ENCODE assay signal across 8 cellular contexts in genomic region chr16:5097470-5098220, GRCh38. TPM values are rescaled to one million over a fixed set of nuclear protein-coding genes. Genes with fewer than 3 reads are reported as not detected.
DNase-seq lines count a peak whose midpoint lies in the region; ATAC-seq and TF ChIP-seq lines count a peak whose summit lies in the region.
"Not testable (repeated sequence)": the region's sequence is repeated elsewhere in the genome, so short reads cannot be mapped to it uniquely, and the experiment has no call there.

Gene EEF2KMT (minus strand): TSS chr16:5097795. CDS start chr16:5097739, 56 bp downstream.

- peak; percentile 100 for DNase-seq in ACHN
- peak; percentile 96 for DNase-seq in NCI-H226
- peak; percentile 98 for DNase-seq in WTC11 (ENCODE audit: low spot score)
- DNase-seq in central memory CD8-positive, alpha-beta T cell (ENCODE audit: low spot score in 2 of 2), result not testable (repeated sequence)
- peak; percentile 88 for DNase-seq in inferior parietal cortex (ENCODE audit: extremely low spot score)
- peak; percentile 97 for DNase-seq in smooth muscle cell of the brain vasculature (ENCODE audit: low read depth, low spot score)

- POLR2A ChIA-PET in WTC11 (lab: Charles Lee), result not testable (repeated sequence)

- CTCF ChIA-PET in WTC11 (lab: Charles Lee), result interaction anchor here (0.6 to 1.6 kb wide), 12 partner anchors 10 to 518 kb away, joined by 3 to 12 read pairs (median 4); partner anchors contain the start of gene SEC14L5

- H3K4me3 Mint-ChIP-seq in WTC11, result peak within 1 kb of the TSS; percentile 92
- peak within 1 kb of the TSS; percentile 88 for H3K4me3 Mint-ChIP-seq in central memory CD8-positive, alpha-beta T cell

- ATAC-seq in GM19023 (IDR thresholded peaks at IDR 0.05; ENCODE audit: unreplicated experiment) (peak; percentile 98), HG03196 (IDR thresholded peaks at IDR 0.05; ENCODE audit: unreplicated experiment) (peak; percentile 99), WTC11 (peak; percentile 100)
- peak; percentile 89 for ATAC-seq in central memory CD8-positive, alpha-beta T cell (replicated peaks; ENCODE audit: extremely low read depth, poor library complexity, severe bottlenecking)

- H3K27ac Mint-ChIP-seq in WTC11, result peak within 1 kb of the TSS; percentile 97
- H3K27ac Mint-ChIP-seq in central memory CD8-positive, alpha-beta T cell (ENCODE audit: low read depth), result peak within 1 kb of the TSS; percentile 84

- not testable (repeated sequence) for H3K27me3 Mint-ChIP-seq in WTC11 (ENCODE audit: low read depth); central memory CD8-positive, alpha-beta T cell

- in situ Hi-C loops in ACHN (cut with HindIII; ENCODE audit: low pct_ligation_motif_present, low pct_unique_long_range_greater_than_20kb, low sequenced_read_pairs), result not testable (repeated sequence)

- not testable (repeated sequence) for H3K9me3 Mint-ChIP-seq in WTC11; central memory CD8-positive, alpha-beta T cell

- H3K4me1 Mint-ChIP-seq in WTC11, result peaks cover 17% of the 10 kb centered on the region
- H3K4me1 Mint-ChIP-seq in central memory CD8-positive, alpha-beta T cell, result peaks cover 13% of the 10 kb centered on the region

- not testable (repeated sequence) for TF ChIP-seq CTCF in WTC11 (IDR thresholded peaks at IDR 0.05)

- not testable (repeated sequence) for H3K36me3 Mint-ChIP-seq in WTC11
- peaks cover 12% of the 10 kb centered on the region for H3K36me3 Mint-ChIP-seq in central memory CD8-positive, alpha-beta T cell (ENCODE audit: insufficient read depth)

TF ChIP-seq in WTC11, 78 proteins besides CTCF, POLR2A, EP300 and RAD21:
- TF ChIP-seq ARID4B (CRISPR knock-in tag; IDR thresholded peaks at IDR 0.05; ENCODE audit: borderline replicate concordance) (peak; percentile 53; the same call in 1 of the 2 replicates), HMGXB4 (CRISPR knock-in tag; IDR thresholded peaks at IDR 0.05) (peak; percentile 63; the same call in 1 of the 2 replicates), IRF1 (CRISPR knock-in tag; IDR thresholded peaks at IDR 0.05) (0 out of 2 replicates have a peak, but pooled peaks have one; percentile 49), GABPB1 (CRISPR knock-in tag; IDR thresholded peaks at IDR 0.05) (peak; percentile 69), USF2 (CRISPR knock-in tag; IDR thresholded peaks at IDR 0.05) (peak; percentile 27; the same call in 1 of the 2 replicates), ETV6 (CRISPR knock-in tag; IDR thresholded peaks at IDR 0.05) (peak; percentile 36; the same call in 1 of the 2 replicates), E2F4 (CRISPR knock-in tag; IDR thresholded peaks at IDR 0.05; ENCODE audit: borderline replicate concordance, low read depth) (0 out of 2 replicates have a peak, but pooled peaks have one; percentile 36), FOXP4 (CRISPR knock-in tag; IDR thresholded peaks at IDR 0.05) (peak; percentile 53; the same call in 1 of the 2 replicates), SP1 (CRISPR knock-in tag; conservative IDR thresholded peaks at IDR 0.05) (peak; percentile 48; the same call in 1 of the 2 replicates)
TF ChIP-seq in WTC11: peak in this region for 9; not testable (repeated sequence) for 69.

RNA-seq across cellular contexts. Expression of gene EEF2KMT, which starts in this region (rescaled TPM):
- total RNA-seq in WTC11 (2021), result 15.4 to 19.9 TPM (median 19.6 TPM) in 3 replicates
